22 cellular contexts compared by ENCODE assay signal in genomic region chr7:139004321-139005075, GRCh38. TPM values are rescaled to one million over a fixed set of nuclear protein-coding genes. Genes with fewer than 3 reads are reported as not detected.
A peak's percentile ranks its signal among the peaks of the same experiment; 100 is the strongest.
DNase-seq lines count a peak whose midpoint lies in the region; ATAC-seq and TF ChIP-seq lines count a peak whose summit lies in the region.
"Had no signal": no experiment of that assay in that cellular context is flagged by ENCODE, and none has a peak within 500 bp of the region (broad histone marks: within the 10 kb centered on the region; RNA-seq: fewer than 3 reads in every experiment).

No MANE protein-coding gene starts in this region.

- no peak overlapping the region for H3K9ac ChIP-seq in endodermal cell (ENCODE audit: extremely low read depth, low read length, poor library complexity, severe bottlenecking)
- H3K9ac ChIP-seq: BLaER1 had no signal

- H3K27ac ChIP-seq in endodermal cell (ENCODE audit: low read depth, low read length): no peak overlapping the region
- H3K27ac ChIP-seq: 22Rv1, BLaER1 had no signal

- H3K9me3 Mint-ChIP-seq in endodermal cell: peaks cover 39% of the 10 kb centered on the region
- H3K9me3 Mint-ChIP-seq: CD4-positive, alpha-beta T cell had no signal

- H3K4me3 Mint-ChIP-seq in endodermal cell: no peak overlapping the region
- H3K4me3 Mint-ChIP-seq: CD4-positive, alpha-beta T cell; T-helper 1 cell treated with Interleukin-12 subunit alpha and Interleukin-12 subunit beta and Interleukin-4 antibody, amounts not matched to agents 30 μg/mL and 1 μg/mL, for 36 hours had no signal

- intact Hi-C loops in mucosa of descending colon (cut with DNase I, micrococcal nuclease): no loop called here

- ATAC-seq in HG02884 (IDR thresholded peaks at IDR 0.05; ENCODE audit: unreplicated experiment) (no peak), mucosa of descending colon (no peak)
- ATAC-seq: PC-3 had no signal

- H3K4me1 ChIP-seq in endodermal cell (ENCODE audit: control insufficient read depth, insufficient read depth, low read length) (no peaks in the 10 kb centered on the region), mucosa of descending colon (ENCODE audit: low read depth) (no peaks in the 10 kb centered on the region)
- H3K4me1 ChIP-seq: BLaER1 had no signal

- no peaks in the 10 kb centered on the region for H3K27me3 Mint-ChIP-seq in endodermal cell (ENCODE audit: insufficient read depth)

- no peaks in the 10 kb centered on the region for H3K36me3 Mint-ChIP-seq in endodermal cell (ENCODE audit: low read depth)

- DNase-seq in DMS53 (lab: John Stamatoyannopoulos, UW) (peak; percentile 29), DMS53 treated with DMSO at 0.1 percent for 48 hours (lab: John Stamatoyannopoulos, UW; ENCODE audit: unreplicated experiment) (no peak), NCI-H226 (peak; percentile 37), endodermal cell (no peak), mucosa of descending colon (no peak)
- no peak for DNase-seq in activated CD8-positive, alpha-beta memory T cell treated with anti-CD3 and anti-CD28 coated beads for 24 hours
- no peak for DNase-seq in activated T-cell treated with anti-CD3 and anti-CD28 coated beads, Interleukin-2, amount 50 U/mL, for 48 hours
- DNase-seq: ACHN; CD4-positive, alpha-beta T cell; COR-L47; GDM1; MG63; NCI-H1092 treated with DMSO at 0.1 percent for 48 hours; NCI-H1436 treated with DMSO at 0.1 percent for 48 hours; NCI-H1930; NCI-H82; PC-3; Right ventricle myocardium superior had no signal

- H3K27me3 ChIP-seq in endodermal cell (ENCODE audit: control insufficient read depth, insufficient read depth, low read length, poor library complexity, severe bottlenecking): no peaks in the 10 kb centered on the region
- H3K27me3 ChIP-seq: BLaER1, MG63 had no signal

- H3K4me3 ChIP-seq in endodermal cell (ENCODE audit: low read length) (peak overlapping the region; percentile 53), mucosa of descending colon (no peak overlapping the region)
- H3K4me3 ChIP-seq: BLaER1, MG63 had no signal

- H3K27ac Mint-ChIP-seq in endodermal cell: no peak overlapping the region
- H3K27ac Mint-ChIP-seq: CD4-positive, alpha-beta T cell; T-helper 1 cell treated with Interleukin-12 subunit alpha and Interleukin-12 subunit beta and Interleukin-4 antibody, amounts not matched to agents 30 μg/mL and 1 μg/mL, for 36 hours had no signal

- H3K36me3 ChIP-seq in endodermal cell (ENCODE audit: control insufficient read depth, insufficient read depth, low read length): no peaks in the 10 kb centered on the region
- H3K36me3 ChIP-seq in mucosa of descending colon (ENCODE audit: low read depth): no peaks in the 10 kb centered on the region
- H3K36me3 ChIP-seq: BLaER1, MG63 had no signal

- H3K9me3 ChIP-seq in endodermal cell (ENCODE audit: control insufficient read depth, low read length) (peaks cover 50% of the 10 kb centered on the region), mucosa of descending colon (peaks cover 9% of the 10 kb centered on the region)
- H3K9me3 ChIP-seq: MG63 had no signal

- TF ChIP-seq CTCF in endodermal cell (conservative IDR thresholded peaks at IDR 0.05): no peak
- no peak for TF ChIP-seq CTCF in mucosa of descending colon (IDR thresholded peaks at IDR 0.05)

- no peaks in the 10 kb centered on the region for H3K4me1 Mint-ChIP-seq in endodermal cell

RNA-seq across cellular contexts. Expression of gene KIAA1549, which starts 23.3 kb away (rescaled TPM):
- 10 to 100 TPM; 18.7 to 19.3 TPM for total RNA-seq in endodermal cell
- 22.6 TPM for polyA plus RNA-seq in endodermal cell (2013, experiment 1 of 2)
- polyA plus RNA-seq in endodermal cell (2013, experiment 2 of 2): 21.7 TPM
- 1 to 10 TPM; 2.0 to 4.2 (median 2.1) TPM for total RNA-seq in mucosa of descending colon
- total RNA-seq: CD4-positive, alpha-beta T cell had no signal

RNA-seq across cellular contexts. Expression of gene ZC3HAV1L, which starts 31.3 kb away (rescaled TPM):
- total RNA-seq in endodermal cell (10 to 100 TPM in 1 of 2 donors, 1 to 10 TPM in 1; 9.7 to 10.9 TPM), mucosa of descending colon (1 to 10 TPM; 6.0 to 9.1 (median 6.5) TPM)
- 8.2 TPM for polyA plus RNA-seq in endodermal cell (2013, experiment 1 of 2)
- polyA plus RNA-seq in endodermal cell (2013, experiment 2 of 2): 8.4 TPM

Comparison
In these comparisons a context has a peak if more than half of its experiments do, and no peak if none do; other contexts are left out.
1. DNase-seq: peak in DMS53 (single experiment) and NCI-H226 (single experiment); none in DMS53 treated with DMSO at 0.1 percent for 48 hours (single experiment), endodermal cell (single experiment), mucosa of descending colon (0 of 3), activated CD8-positive, alpha-beta memory T cell treated with anti-CD3 and anti-CD28 coated beads for 24 hours (single experiment) and activated T-cell treated with anti-CD3 and anti-CD28 coated beads, Interleukin-2, amount 50 U/mL, for 48 hours (0 of 2).